In genomic region chr11:116772443-116773202, GRCh38 we compare ENCODE assay signal across 1 cellular context.
TF ChIP-seq lines count a peak whose summit lies in the region.

Gene BUD13, minus strand, starts transcription at chr11:116772987. Its CDS starts 23 bp downstream, at chr11:116772964.

TF ChIP-seq in K562, 482 proteins besides CTCF, POLR2A, EP300 and RAD21 (continued from another document and continues in another):
- TF ChIP-seq ZFP91 (CRISPR knock-in tag; IDR thresholded peaks at IDR 0.05) (peak; percentile 49; the same call in 1 of the 2 replicates), KDM5B (IDR thresholded peaks at IDR 0.05; ENCODE audit: insufficient replicate concordance, low read depth, low read length) (peak; percentile 79), SMC3 (conservative IDR thresholded peaks at IDR 0.05; ENCODE audit: insufficient read depth, low read depth, low read length) (no peak), EP400 (IDR thresholded peaks at IDR 0.05) (peak; percentile 93), MAX (CRISPR knock-in tag; IDR thresholded peaks at IDR 0.05) (peak; percentile 72), ZEB2 (IDR thresholded peaks at IDR 0.05) (no peak), POLR2AphosphoS5 (IDR thresholded peaks at IDR 0.05; ENCODE audit: control insufficient read depth, insufficient read depth, low read depth, low read length) (peak; percentile 69), CXXC5 (CRISPR knock-in tag; IDR thresholded peaks at IDR 0.05) (peak; percentile 93), PURB (CRISPR knock-in tag; IDR thresholded peaks at IDR 0.05; ENCODE audit: low read depth) (no peak), ARHGAP35 (IDR thresholded peaks at IDR 0.05; ENCODE audit: partially characterized antibody) (no peak), HNRNPLL (IDR thresholded peaks at IDR 0.05; ENCODE audit: low read depth, low read length, poor library complexity, severe bottlenecking) (peak; percentile 91), TRIM28 (IDR thresholded peaks at IDR 0.05) (no peak), RBM14 (IDR thresholded peaks at IDR 0.05; ENCODE audit: borderline replicate concordance, insufficient read depth, low read depth, low read length) (0 out of 2 replicates have a peak, but pooled peaks have one; percentile 34), MAZ (CRISPR knock-in tag; conservative IDR thresholded peaks at IDR 0.05 in 1 of 2, IDR thresholded peaks at IDR 0.05 in 1 of 2) (peak; percentile 96 to 98), TCF7 (IDR thresholded peaks at IDR 0.05; ENCODE audit: borderline replicate concordance) (0 out of 2 replicates have a peak, but pooled peaks have one; percentile 23), ZNF184 (CRISPR knock-in tag; IDR thresholded peaks at IDR 0.05) (no peak), HCFC1 (IDR thresholded peaks at IDR 0.05; ENCODE audit: low read depth, low read length) (peak; percentile 72), PHF20 (IDR thresholded peaks at IDR 0.05; ENCODE audit: partially characterized antibody) (peak; percentile 88), ZNF639 (CRISPR knock-in tag; conservative IDR thresholded peaks at IDR 0.05 in 1 of 2, IDR thresholded peaks at IDR 0.05 in 1 of 2) (no peak), MYC (IDR thresholded peaks at IDR 0.05; ENCODE audit: low read depth, low read length) (peak; percentile 73), MYC (CRISPR knock-in tag; IDR thresholded peaks at IDR 0.05; ENCODE audit: borderline replicate concordance, low read depth) (no peak), HNRNPL (IDR thresholded peaks at IDR 0.05; ENCODE audit: low read depth, low read length) (peak; percentile 70; the same call in 1 of the 2 replicates), ILF3 (IDR thresholded peaks at IDR 0.05; ENCODE audit: borderline replicate concordance) (no peak), HDAC2 (IDR thresholded peaks at IDR 0.05) (peak; percentile 25; the same call in 1 of the 2 replicates), HDGF (IDR thresholded peaks at IDR 0.05) (no peak), NFATC3 (IDR thresholded peaks at IDR 0.05) (no peak), BHLHE40 (IDR thresholded peaks at IDR 0.05; ENCODE audit: low read length) (peak; percentile 78), ATF7 (IDR thresholded peaks at IDR 0.05) (peak; percentile 92), GABPB1 (CRISPR knock-in tag; IDR thresholded peaks at IDR 0.05) (peak; percentile 91), TARDBP (IDR thresholded peaks at IDR 0.05) (0 out of 2 replicates have a peak, but pooled peaks have one; percentile 67), ZNF282 (CRISPR knock-in tag; IDR thresholded peaks at IDR 0.05) (no peak), ZBTB11 (CRISPR knock-in tag; IDR thresholded peaks at IDR 0.05) (peak in 1 of 3 experiments; percentile 73; a peak in 2 of 6 replicates), KLF16 (IDR thresholded peaks at IDR 0.05) (peak; percentile 87), SRSF1 (IDR thresholded peaks at IDR 0.05; ENCODE audit: low read depth, low read length) (no peak), AFF4 (CRISPR knock-in tag; IDR thresholded peaks at IDR 0.05) (peak; percentile 70; the same call in 1 of the 2 replicates), ZNF175 (CRISPR knock-in tag; IDR thresholded peaks at IDR 0.05; ENCODE audit: low read depth) (peak; percentile 25; the same call in 1 of the 2 replicates), RNF219 (CRISPR knock-in tag; IDR thresholded peaks at IDR 0.05) (no peak), FOXM1 (IDR thresholded peaks at IDR 0.05; ENCODE audit: low read depth) (no peak), FOXM1 (CRISPR knock-in tag; IDR thresholded peaks at IDR 0.05; ENCODE audit: low read depth) (0 out of 2 replicates have a peak, but pooled peaks have one; percentile 53), ZNF444 (CRISPR knock-in tag; IDR thresholded peaks at IDR 0.05) (no peak), E2F1 (CRISPR knock-in tag; IDR thresholded peaks at IDR 0.05) (peak; percentile 78), L3MBTL2 (IDR thresholded peaks at IDR 0.05) (peak; percentile 59; the same call in 1 of the 2 replicates), POLR2G (IDR thresholded peaks at IDR 0.05; ENCODE audit: low read depth, low read length) (peak; percentile 95), KLF10 (CRISPR knock-in tag; IDR thresholded peaks at IDR 0.05) (no peak), ZNF263 (CRISPR knock-in tag; IDR thresholded peaks at IDR 0.05; ENCODE audit: borderline replicate concordance) (peak; percentile 45; the same call in 1 of the 2 replicates), THRB (CRISPR knock-in tag; conservative IDR thresholded peaks at IDR 0.05) (no peak), MYNN (IDR thresholded peaks at IDR 0.05) (peak; percentile 28; the same call in 1 of the 2 replicates), MYNN (CRISPR knock-in tag; IDR thresholded peaks at IDR 0.05) (no peak), ZNF395 (CRISPR knock-in tag; IDR thresholded peaks at IDR 0.05) (peak; percentile 50), SREBF1 (IDR thresholded peaks at IDR 0.05; ENCODE audit: borderline replicate concordance, low read depth, low read length) (no peak), TAF1 (IDR thresholded peaks at IDR 0.05; ENCODE audit: control insufficient read depth, extremely low read depth, insufficient read depth, low read length, severe bottlenecking) (peak; percentile 82), CBX2 (IDR thresholded peaks at IDR 0.05; ENCODE audit: insufficient read depth, low read length, poor library complexity, severe bottlenecking) (no peak)
